In the genomic region with DNA sequence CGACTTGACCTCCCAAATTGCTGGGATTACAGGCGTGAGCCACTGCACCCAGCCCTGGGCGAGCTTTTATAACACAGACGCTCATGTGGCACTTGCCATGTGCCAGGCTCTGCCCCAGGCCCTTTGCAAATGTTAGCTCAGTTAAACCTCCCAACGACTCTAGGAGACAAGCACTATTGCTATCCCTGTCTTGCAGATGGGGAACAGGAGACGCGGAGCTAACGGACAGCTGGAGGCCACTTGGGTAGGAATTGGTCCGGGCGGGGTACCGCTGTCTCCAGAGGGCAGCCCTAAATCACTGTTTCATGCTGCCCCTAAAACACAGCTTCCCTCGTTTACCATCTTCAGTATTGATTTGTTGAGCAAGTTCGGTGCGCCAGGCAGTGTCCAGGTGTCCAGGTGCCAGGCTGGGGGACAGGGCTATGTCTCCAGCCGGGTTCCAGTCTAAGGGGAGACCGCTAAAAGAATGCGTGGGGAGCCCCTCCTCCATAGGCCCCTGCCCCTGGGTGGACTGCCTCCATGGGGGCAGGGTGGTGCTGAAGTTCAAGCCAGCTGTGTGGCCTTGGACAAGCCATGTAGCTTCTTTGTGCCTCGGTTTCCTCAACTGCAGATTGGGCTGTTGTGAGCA, we compare ENCODE assay signal across 11 cellular contexts. TPM values are rescaled to one million over a fixed set of nuclear protein-coding genes. Genes with fewer than 3 reads are reported as not detected.
DNase-seq lines count a peak whose midpoint lies in the region; ATAC-seq and TF ChIP-seq lines count a peak whose summit lies in the region.
"Had no signal": no experiment of that assay in that cellular context is flagged by ENCODE, and none has a peak within 500 bp of the region (broad histone marks: within the 10 kb centered on the region; RNA-seq: fewer than 3 reads in every experiment).

No MANE protein-coding gene starts in this region.

- no peaks in the 10 kb centered on the region for H3K9me2 ChIP-seq in hepatocyte (replicated peaks; ENCODE audit: insufficient read depth)

- H3K27me3 Mint-ChIP-seq in activated naive CD4-positive, alpha-beta T cell treated with anti-CD3 and anti-CD28 coated beads, Interleukin-2, amount 50 U/mL, for 24 hours: no peaks in the 10 kb centered on the region
- no peaks in the 10 kb centered on the region for H3K27me3 Mint-ChIP-seq in activated B cell treated with CpG ODN at 0.5 μM for 24 hours

- no peak overlapping the region for H3K4me2 ChIP-seq in hepatocyte

- H3K36me3 Mint-ChIP-seq in activated naive CD4-positive, alpha-beta T cell treated with anti-CD3 and anti-CD28 coated beads, Interleukin-2, amount 50 U/mL, for 24 hours: no peaks in the 10 kb centered on the region
- H3K36me3 Mint-ChIP-seq in activated B cell treated with CpG ODN at 0.5 μM for 24 hours (ENCODE audit: low read depth): no peaks in the 10 kb centered on the region

- intact Hi-C loops in activated B cell treated with CpG ODN at 0.5 μM for 24 hours (cut with micrococcal nuclease) (no loop called here), spleen (cut with DNase I; ENCODE audit: low total_unique reads) (no loop called here)

- H3K4me1 Mint-ChIP-seq in activated naive CD4-positive, alpha-beta T cell treated with anti-CD3 and anti-CD28 coated beads, Interleukin-2, amount 50 U/mL, for 24 hours: peaks cover 78% of the 10 kb centered on the region
- peaks cover 47% of the 10 kb centered on the region for H3K4me1 Mint-ChIP-seq in activated B cell treated with CpG ODN at 0.5 μM for 24 hours

- POLR2A ChIA-PET in activated B cell treated with CpG ODN at 0.5 μM for 24 hours (lab: Charles Lee): interaction anchor here (0.7 to 1.6 kb wide), 9 partner anchors 40 to 297 kb away, joined by 3 to 8 read pairs (median 3); partner anchors contain the start of genes SOCS3 and TNRC6C

- no peak overlapping the region for H3K27ac Mint-ChIP-seq in activated naive CD4-positive, alpha-beta T cell treated with anti-CD3 and anti-CD28 coated beads, Interleukin-2, amount 50 U/mL, for 24 hours
- H3K27ac Mint-ChIP-seq in activated B cell treated with CpG ODN at 0.5 μM for 24 hours: no peak overlapping the region

- peak overlapping the region; percentile 78 for H3K27ac ChIP-seq in hepatocyte
- peak overlapping the region in 3 of 8 donors; percentile 92 to 94 (median 93) for H3K27ac ChIP-seq in spleen

- H3K4me1 ChIP-seq in hepatocyte (ENCODE audit: insufficient read depth): peaks cover 48% of the 10 kb centered on the region
- H3K4me1 ChIP-seq in spleen: peaks cover 42 to 98% (median 86%) of the 10 kb centered on the region in 6 donors

- H2AFZ ChIP-seq in hepatocyte: no peak overlapping the region

- H3K9me3 Mint-ChIP-seq in activated naive CD4-positive, alpha-beta T cell treated with anti-CD3 and anti-CD28 coated beads, Interleukin-2, amount 50 U/mL, for 24 hours: no peaks in the 10 kb centered on the region
- H3K9me3 Mint-ChIP-seq in activated B cell treated with CpG ODN at 0.5 μM for 24 hours: no peaks in the 10 kb centered on the region

- WGBS in hepatocyte (ENCODE audit: low lambda C conversion rate, missing lambda C conversion rate): 91% methylated on average over 18 of the region's 18 CpGs
- 89 to 93% (median 91%) methylated on average over 18 of the region's 18 CpGs for WGBS in spleen, 5 donors

- ATAC-seq in activated B cell treated with CpG ODN at 0.5 μM for 24 hours (ENCODE audit: low read depth) (no peak), GM18868 (IDR thresholded peaks at IDR 0.05; ENCODE audit: unreplicated experiment) (no peak)

- H3K4me3 ChIP-seq in hepatocyte: no peak overlapping the region
- H3K4me3 ChIP-seq in spleen: no peak overlapping the region
- no peak overlapping the region for H3K4me3 ChIP-seq in H7 (ENCODE audit: insufficient read depth, low read depth, low read length)

- in situ Hi-C loops in GM13976 (cut with MboI; ENCODE audit: low sequenced_read_pairs, unreplicated experiment): no loop called here

- H3K36me3 ChIP-seq in hepatocyte (replicated peaks; ENCODE audit: insufficient read depth, low read depth) (no peaks in the 10 kb centered on the region), spleen (no peaks in the 10 kb centered on the region), H7 (replicated peaks; ENCODE audit: control insufficient read depth, insufficient read depth, low read length) (no peaks in the 10 kb centered on the region)
- H3K36me3 ChIP-seq: esophagus muscularis mucosa, thoracic aorta had no signal

- peak overlapping the region; percentile 63 for H3K4me3 Mint-ChIP-seq in activated naive CD4-positive, alpha-beta T cell treated with anti-CD3 and anti-CD28 coated beads, Interleukin-2, amount 50 U/mL, for 24 hours
- H3K4me3 Mint-ChIP-seq in activated B cell treated with CpG ODN at 0.5 μM for 24 hours: peak overlapping the region; percentile 48

- peaks cover 6% of the 10 kb centered on the region for H3K79me2 ChIP-seq in hepatocyte

- TF ChIP-seq CTCF in activated B cell treated with CpG ODN at 0.5 μM for 24 hours (IDR thresholded peaks at IDR 0.05): no peak
- no peak for TF ChIP-seq CTCF in hepatocyte (IDR thresholded peaks at IDR 0.05; ENCODE audit: poor library complexity)
- TF ChIP-seq CTCF in spleen (IDR thresholded peaks at IDR 0.05 in 8 of 11, conservative IDR thresholded peaks at IDR 0.05 in 3 of 11): no peak
- TF ChIP-seq CTCF in GM13976 (IDR thresholded peaks at IDR 0.05; ENCODE audit: borderline replicate concordance, control extremely low read depth, extremely low read depth, insufficient read depth, missing control alignments): no peak

- H4K20me1 ChIP-seq in hepatocyte (ENCODE audit: insufficient read depth, poor library complexity, severe bottlenecking): no peaks in the 10 kb centered on the region

- H3K27me3 ChIP-seq in hepatocyte (no peaks in the 10 kb centered on the region), spleen (replicated peaks in 1 of 7) (peaks cover 0 to 10% (median 0%) of the 10 kb centered on the region in 7 donors), H7 (ENCODE audit: control insufficient read depth, insufficient read depth, low read length) (no peaks in the 10 kb centered on the region)

- no peaks in the 10 kb centered on the region for H3K9me3 ChIP-seq in hepatocyte (ENCODE audit: low read depth)
- H3K9me3 ChIP-seq in spleen: no peaks in the 10 kb centered on the region
- H3K9me3 ChIP-seq: esophagus muscularis mucosa, thoracic aorta had no signal

- CTCF ChIA-PET in activated B cell treated with CpG ODN at 0.5 μM for 24 hours (lab: Charles Lee): interaction anchor here (0.5 to 1.1 kb wide), 3 partner anchors 9 to 167 kb away, joined by 3 read pairs; no protein-coding TSS in a partner anchor

- DNase-seq in activated naive CD4-positive, alpha-beta T cell treated with anti-CD3 and anti-CD28 coated beads, Interleukin-2, amount 50 U/mL, for 16 hours: no peak
- no peak for DNase-seq in activated B cell treated with CpG ODN at 0.5 μM for 24 hours
- no peak for DNase-seq in hepatocyte (ENCODE audit: low spot score)
- peak; percentile 77 for DNase-seq in spleen
- DNase-seq in GM13976 (ENCODE audit: low spot score): no peak
- DNase-seq in H7: no peak

- no peak for TF ChIP-seq POLR2A in spleen (IDR thresholded peaks at IDR 0.05)

RNA-seq across cellular contexts. Expression of gene TMEM235, which starts 23.7 kb away (rescaled TPM):
- total RNA-seq in activated B cell treated with CpG ODN at 0.5 μM for 24 hours: not detected in 2 replicates
- 0.27 TPM in 1 of 2 replicates, not detected in the other for total RNA-seq in hepatocyte
- polyA plus RNA-seq in hepatocyte: 0.21 and 0.30 TPM in 2 replicates
- not detected for total RNA-seq in spleen
- not detected for polyA plus RNA-seq in spleen
- not detected in 2 replicates for total RNA-seq in H7 (2014; rRNA removed; shearing (Covaris generic))
- total RNA-seq: esophagus muscularis mucosa, thoracic aorta had no signal
- polyA plus RNA-seq: AG04450 had no signal

RNA-seq across cellular contexts. Expression of gene BIRC5, which starts 41.1 kb away (rescaled TPM):
- 0.81 and 1.0 TPM in 2 replicates for total RNA-seq in activated B cell treated with CpG ODN at 0.5 μM for 24 hours
- 12.0 and 14.6 TPM in 2 replicates for total RNA-seq in hepatocyte
- 12.4 and 18.0 TPM in 2 replicates for polyA plus RNA-seq in hepatocyte
- total RNA-seq in spleen: 10 to 100 TPM in 1 of 7 donors, 1 to 10 TPM in 6; 2.3 to 11.9 (median 6.2) TPM
- 10 to 100 TPM in 1 of 3 donors, 1 to 10 TPM in 2; 2.1 to 11.3 (median 7.2) TPM for polyA plus RNA-seq in spleen
- total RNA-seq in H7 (2014; rRNA removed; shearing (Covaris generic)): 152 and 154 TPM in 2 replicates
